ENCODE assay signal across 31 cellular contexts in genomic region chr5:93267276-93267675, GRCh38.
"Had no signal": no experiment of that assay in that cellular context is flagged by ENCODE, and none has a peak within 500 bp of the region (broad histone marks: within the 10 kb centered on the region; RNA-seq: fewer than 3 reads in every experiment).

No MANE protein-coding gene starts in this region.

- H3K27me3 ChIP-seq: adrenal gland, body of pancreas, colonic mucosa, esophagus squamous epithelium had no signal

- H3K36me3 ChIP-seq: adrenal gland, colonic mucosa, esophagus squamous epithelium, WERI-Rb-1 had no signal

- H3K4me1 Mint-ChIP-seq: activated B cell treated with CpG ODN at 0.5 μM for 24 hours; activated naive CD4-positive, alpha-beta T cell treated with anti-CD3 and anti-CD28 coated beads, Interleukin-2, amount 50 U/mL, for 24 hours; activated naive CD8-positive, alpha-beta T cell treated with anti-CD3 and anti-CD28 coated beads for 36 hours; activated naive CD8-positive, alpha-beta T cell treated with anti-CD3 and anti-CD28 coated beads, Interleukin-2, amount 50 U/mL, for 24 hours; T-helper 17 cell had no signal

- H3K9me3 Mint-ChIP-seq: activated B cell treated with CpG ODN at 0.5 μM for 24 hours; activated naive CD4-positive, alpha-beta T cell treated with anti-CD3 and anti-CD28 coated beads for 36 hours; activated naive CD8-positive, alpha-beta T cell treated with anti-CD3 and anti-CD28 coated beads for 36 hours had no signal

- H3K4me3 Mint-ChIP-seq: activated B cell treated with CpG ODN at 0.5 μM for 24 hours; activated CD8-positive, alpha-beta T cell treated with anti-CD3 and anti-CD28 coated beads for 36 hours; activated naive CD4-positive, alpha-beta T cell treated with anti-CD3 and anti-CD28 coated beads for 36 hours; activated naive CD4-positive, alpha-beta T cell treated with anti-CD3 and anti-CD28 coated beads, Interleukin-2, amount 50 U/mL, for 24 hours; activated naive CD8-positive, alpha-beta T cell treated with anti-CD3 and anti-CD28 coated beads for 36 hours; activated naive CD8-positive, alpha-beta T cell treated with anti-CD3 and anti-CD28 coated beads, Interleukin-2, amount 50 U/mL, for 24 hours; activated T-cell treated with anti-CD3 and anti-CD28 coated beads, Interleukin-2, amount 50 U/mL, for 4 hours; T-helper 17 cell; T-helper 2 cell treated with Interferon-gamma antibody and Interleukin-4, amounts not matched to agents 5 μg/mL and 100 μg/mL, for 36 hours had no signal

- ATAC-seq: activated CD4-positive, CD25-positive, alpha-beta regulatory T cell treated with anti-CD3 and anti-CD28 coated beads, Interleukin-2, amount 50 U/mL, for 24 hours; activated CD8-positive, alpha-beta T cell treated with anti-CD3 and anti-CD28 coated beads for 36 hours; activated naive CD8-positive, alpha-beta T cell treated with anti-CD3 and anti-CD28 coated beads, Interleukin-2, amount 50 U/mL, for 24 hours; activated T-cell treated with anti-CD3 and anti-CD28 coated beads, Interleukin-2, amount 50 U/mL, for 4 hours; body of pancreas; T-helper 17 cell had no signal

- H3K9me3 ChIP-seq: adrenal gland, body of pancreas, colonic mucosa, esophagus squamous epithelium had no signal

- H3K36me3 Mint-ChIP-seq: activated naive CD4-positive, alpha-beta T cell treated with anti-CD3 and anti-CD28 coated beads, Interleukin-2, amount 50 U/mL, for 24 hours; activated naive CD8-positive, alpha-beta T cell treated with anti-CD3 and anti-CD28 coated beads for 36 hours had no signal

- DNase-seq: activated B cell treated with CpG ODN at 0.5 μM for 24 hours; activated CD4-positive, alpha-beta T cell treated with anti-CD3 and anti-CD28 coated beads for 48 hours; activated CD4-positive, alpha-beta T cell treated with anti-CD3 and anti-CD28 coated beads, Interleukin-2, amount 50 U/mL, for 1 hour; activated CD4-positive, alpha-beta T cell treated with anti-CD3 and anti-CD28 coated beads, Interleukin-2, amount 50 U/mL, for 48 hours; activated CD8-positive, alpha-beta memory T cell treated with anti-CD3 and anti-CD28 coated beads for 24 hours; activated CD8-positive, alpha-beta T cell treated with anti-CD3 and anti-CD28 coated beads for 36 hours; activated effector memory CD4-positive, alpha-beta T cell treated with anti-CD3 and anti-CD28 coated beads, Interleukin-2, amount 50 U/mL, for 16 hours; activated naive CD4-positive, alpha-beta T cell treated with anti-CD3 and anti-CD28 coated beads for 36 hours; activated naive CD8-positive, alpha-beta T cell treated with anti-CD3 and anti-CD28 coated beads for 36 hours; activated naive CD8-positive, alpha-beta T cell treated with anti-CD3 and anti-CD28 coated beads, Interleukin-2, amount 50 U/mL, for 24 hours; activated T-cell treated with anti-CD3 and anti-CD28 coated beads, Interleukin-2, amount 50 U/mL, for 4 hours; adrenal gland; amygdala; aorta; body of pancreas; caudate nucleus; colonic mucosa; effector CD8-positive, alpha-beta T cell; esophagus squamous epithelium; T-helper 1 cell; T-helper 17 cell; T1000; WERI-Rb-1 had no signal

- H3K27me3 Mint-ChIP-seq: activated B cell treated with CpG ODN at 0.5 μM for 24 hours; activated CD8-positive, alpha-beta T cell treated with anti-CD3 and anti-CD28 coated beads for 36 hours; activated naive CD4-positive, alpha-beta T cell treated with anti-CD3 and anti-CD28 coated beads, Interleukin-2, amount 50 U/mL, for 24 hours; activated naive CD8-positive, alpha-beta T cell treated with anti-CD3 and anti-CD28 coated beads for 36 hours; activated naive CD8-positive, alpha-beta T cell treated with anti-CD3 and anti-CD28 coated beads, Interleukin-2, amount 50 U/mL, for 24 hours; T-helper 17 cell had no signal

- H3K4me1 ChIP-seq: adrenal gland, body of pancreas, colonic mucosa, esophagus squamous epithelium had no signal

- H3K27ac ChIP-seq: adrenal gland, body of pancreas, colonic mucosa, epithelial cell of prostate, esophagus squamous epithelium, WERI-Rb-1 had no signal

- FAIRE-seq: endometrium, endothelial cell of umbilical vein, frontal cortex had no signal

- H3K4me3 ChIP-seq: adrenal gland, body of pancreas, colonic mucosa, esophagus squamous epithelium had no signal

- H3K27ac Mint-ChIP-seq: activated B cell treated with CpG ODN at 0.5 μM for 24 hours; activated CD8-positive, alpha-beta T cell treated with anti-CD3 and anti-CD28 coated beads for 36 hours; activated naive CD4-positive, alpha-beta T cell treated with anti-CD3 and anti-CD28 coated beads for 36 hours; activated naive CD4-positive, alpha-beta T cell treated with anti-CD3 and anti-CD28 coated beads, Interleukin-2, amount 50 U/mL, for 24 hours; activated naive CD8-positive, alpha-beta T cell treated with anti-CD3 and anti-CD28 coated beads for 36 hours; activated naive CD8-positive, alpha-beta T cell treated with anti-CD3 and anti-CD28 coated beads, Interleukin-2, amount 50 U/mL, for 24 hours; activated T-helper 2 cell treated with anti-CD3 and anti-CD28 coated beads, Interferon-gamma antibody, Interleukin-2, Interleukin-4, amounts not matched to agents 10 μg/mL and 5 μg/mL and 100 μg/mL, durations not matched to agents 14 hours and 24 hours and 36 hours; T-helper 17 cell; T-helper 2 cell treated with Interferon-gamma antibody and Interleukin-4, amounts not matched to agents 5 μg/mL and 100 μg/mL, for 36 hours had no signal
